Comparison of ENCODE assay signal across 8 cellular contexts in genomic region chr17:50199651-50200446, GRCh38. TPM values are rescaled to one million over a fixed set of nuclear protein-coding genes. Genes with fewer than 3 reads are reported as not detected.
A peak's percentile ranks its signal among the peaks of the same experiment; 100 is the strongest.
DNase-seq lines count a peak whose midpoint lies in the region; ATAC-seq and TF ChIP-seq lines count a peak whose summit lies in the region.

No MANE protein-coding gene starts in this region.

- H3K14ac ChIP-seq in trophoblast cell (ENCODE audit: low read length) = peak overlapping the region; percentile 69

- H3K9me3 ChIP-seq in trophoblast cell (ENCODE audit: insufficient read depth, low read depth, low read length) (no peaks in the 10 kb centered on the region), upper lobe of right lung (no peaks in the 10 kb centered on the region)

- H3K23ac ChIP-seq in trophoblast cell (ENCODE audit: low read length) = no peak overlapping the region

- peak overlapping the region; percentile 78 for H2BK5ac ChIP-seq in trophoblast cell (ENCODE audit: low read depth, low read length, poor library complexity)

- H2BK120ac ChIP-seq in trophoblast cell (ENCODE audit: insufficient read depth, low read length, poor library complexity) = peak overlapping the region; percentile 70

- peaks cover 16% of the 10 kb centered on the region for H3K4me1 ChIP-seq in KMS-11 (ENCODE audit: low read depth, poor library complexity, severe bottlenecking)
- peaks cover 21 to 28% of the 10 kb centered on the region in 2 experiments for H3K4me1 ChIP-seq in trophoblast cell (ENCODE audit: control insufficient read depth in 1 of 2, insufficient read depth in 2 of 2, low read length in 2 of 2)
- H3K4me1 ChIP-seq in upper lobe of right lung = peaks cover 18% of the 10 kb centered on the region

- H4K12ac ChIP-seq in trophoblast cell (ENCODE audit: low read depth, low read length) = no peak overlapping the region

- DNase-seq in 8988T (peak; percentile 98), SK-N-DZ (ENCODE audit: low spot score) (peak; percentile 39), Right ventricle myocardium inferior (ENCODE audit: missing footprints) (peak; percentile 93), trophoblast cell (peak; percentile 64 to 73), upper lobe of right lung (peak; percentile 95)
- DNase-seq in activated naive CD4-positive, alpha-beta T cell treated with anti-CD3 and anti-CD28 coated beads, Interleukin-2, amount 50 U/mL, for 16 hours = peak; percentile 58

- no peak overlapping the region for H2AK5ac ChIP-seq in trophoblast cell (ENCODE audit: low read length)

- H2AFZ ChIP-seq in KMS-11 (ENCODE audit: low read depth) = peak overlapping the region; percentile 93
- peak overlapping the region; percentile 37 for H2AFZ ChIP-seq in trophoblast cell (ENCODE audit: insufficient read depth, low read length, poor library complexity)

- H3K4me2 ChIP-seq in KMS-11 (peak overlapping the region; percentile 50), trophoblast cell (ENCODE audit: low read length) (peak overlapping the region; percentile 75)

- ATAC-seq in GM18867 (IDR thresholded peaks at IDR 0.05; ENCODE audit: unreplicated experiment) (peak; percentile 51), Right ventricle myocardium inferior (peak; percentile 94), upper lobe of right lung (peak; percentile 93)

- no peak overlapping the region for H2BK12ac ChIP-seq in trophoblast cell (ENCODE audit: low read length)

- H4K91ac ChIP-seq in trophoblast cell (ENCODE audit: low read depth, low read length) = peak overlapping the region; percentile 85

- TF ChIP-seq CTCF in KMS-11 (conservative IDR thresholded peaks at IDR 0.05; ENCODE audit: low read depth, low read length) = no peak
- no peak for TF ChIP-seq CTCF in upper lobe of right lung (IDR thresholded peaks at IDR 0.05)

- WGBS in trophoblast cell (ENCODE audit: extremely low coverage, insufficient coverage, insufficient read length) = no CpG with 5 or more reads among the region's 50 CpGs

- intact Hi-C loops in Right ventricle myocardium inferior (cut with DNase I) (loop anchor here (1.0 kb wide), 3 partner anchors 73 to 105 kb away; partner anchors contain the start of gene PDK2), upper lobe of right lung (cut with DNase I) (loop anchor here (5.0 kb wide), 2 partner anchors 72 to 97 kb away; partner anchors contain the start of gene TMEM92)

- peak overlapping the region; percentile 47 for H3K4ac ChIP-seq in trophoblast cell (ENCODE audit: low read depth, low read length)

- no peaks in the 10 kb centered on the region for H4K20me1 ChIP-seq in KMS-11 (ENCODE audit: insufficient read depth)

- H3K9ac ChIP-seq in KMS-11 (no peak overlapping the region), trophoblast cell (ENCODE audit: low read length) (peak overlapping the region; percentile 38)

- peaks cover 70% of the 10 kb centered on the region for H3K27me3 ChIP-seq in KMS-11 (ENCODE audit: insufficient read depth, low read depth)
- H3K27me3 ChIP-seq in trophoblast cell (ENCODE audit: insufficient read depth, low read length) = no peaks in the 10 kb centered on the region
- peaks cover 13% of the 10 kb centered on the region for H3K27me3 ChIP-seq in upper lobe of right lung

- no peaks in the 10 kb centered on the region for H3K79me2 ChIP-seq in KMS-11 (ENCODE audit: insufficient read depth, low read depth)
- H3K79me2 ChIP-seq in trophoblast cell (ENCODE audit: control insufficient read depth, insufficient read depth, low read length, poor library complexity) = peaks cover 12% of the 10 kb centered on the region

- H3K4me3 ChIP-seq in KMS-11 (IDR thresholded peaks at IDR 0.05; ENCODE audit: insufficient read depth, low read depth, low read length) (no peak overlapping the region), trophoblast cell (ENCODE audit: low read depth, low read length) (peak overlapping the region; percentile 95), upper lobe of right lung (peak overlapping the region; percentile 60)

- H3K18ac ChIP-seq in trophoblast cell (ENCODE audit: low read length) = peak overlapping the region; percentile 35

- peaks cover 37% of the 10 kb centered on the region for H3K79me1 ChIP-seq in trophoblast cell (ENCODE audit: low read length)

- H4K8ac ChIP-seq in trophoblast cell (ENCODE audit: low read depth, low read length) = peak overlapping the region; percentile 36

- H3K27ac ChIP-seq in KMS-11 (no peak overlapping the region), trophoblast cell (ENCODE audit: low read depth, low read length) (peak overlapping the region; percentile 97), upper lobe of right lung (peak overlapping the region; percentile 84)

- no peaks in the 10 kb centered on the region for H3K36me3 ChIP-seq in KMS-11 (ENCODE audit: insufficient read depth)
- H3K36me3 ChIP-seq in trophoblast cell (ENCODE audit: control insufficient read depth in 1 of 2, insufficient read depth in 2 of 2, low read length in 2 of 2) = peaks cover 38 to 45% of the 10 kb centered on the region in 2 experiments
- H3K36me3 ChIP-seq in upper lobe of right lung = peaks cover 32% of the 10 kb centered on the region

RNA-seq across cellular contexts. Expression of gene COL1A1, which starts 1.6 kb away (rescaled TPM):
- polyA plus RNA-seq in SK-N-DZ (2014; cell fraction: cytosol; rRNA removed) = 1.2 and 1.4 TPM in 2 replicates
- polyA plus RNA-seq in SK-N-DZ (2014; cell fraction: nucleus; rRNA removed) = 0.64 and 7.9 TPM in 2 replicates
- total RNA-seq in Right ventricle myocardium inferior (28.2 TPM), upper lobe of right lung (154 TPM)
- 548 and 582 TPM in 2 replicates for polyA plus RNA-seq in trophoblast cell (2013)

RNA-seq across cellular contexts. Expression of gene SGCA, which starts 34.0 kb away (rescaled TPM):
- 5.8 and 7.2 TPM in 2 replicates for polyA plus RNA-seq in SK-N-DZ (2014; cell fraction: cytosol; rRNA removed)
- 2.3 and 5.0 TPM in 2 replicates for polyA plus RNA-seq in SK-N-DZ (2014; cell fraction: nucleus; rRNA removed)
- total RNA-seq in Right ventricle myocardium inferior = 151 TPM
- polyA plus RNA-seq in trophoblast cell (2013) = not detected in 2 replicates
- total RNA-seq in upper lobe of right lung = 27.8 TPM

RNA-seq across cellular contexts. Expression of gene PPP1R9B, which starts 49.4 kb away (rescaled TPM):
- polyA plus RNA-seq in SK-N-DZ (2014; cell fraction: cytosol; rRNA removed) = 13.1 and 25.6 TPM in 2 replicates
- 37.4 and 48.4 TPM in 2 replicates for polyA plus RNA-seq in SK-N-DZ (2014; cell fraction: nucleus; rRNA removed)
- total RNA-seq in Right ventricle myocardium inferior (38.4 TPM), upper lobe of right lung (103 TPM)
- 23.2 and 23.4 TPM in 2 replicates for polyA plus RNA-seq in trophoblast cell (2013)

Comparison
In these comparisons a context has a peak if more than half of its experiments do, and no peak if none do; other contexts are left out.
1. DNase-seq: peak in every context shown above with its lines; median percentile 98 in 8988T; 95 in upper lobe of right lung; 93 in Right ventricle myocardium inferior; 68 in trophoblast cell; 58 in activated naive CD4-positive, alpha-beta T cell treated with anti-CD3 and anti-CD28 coated beads, Interleukin-2, amount 50 U/mL, for 16 hours; 39 in SK-N-DZ.